1 cellular context compared by ENCODE assay signal in genomic region chr3:57753016-57753415, GRCh38.
TF ChIP-seq lines count a peak whose summit lies in the region.

No MANE protein-coding gene starts in this region.

TF ChIP-seq in HCT116, 20 proteins besides CTCF, POLR2A, EP300 and RAD21 (continued from another document):
- no peak for TF ChIP-seq SIN3A (IDR thresholded peaks at IDR 0.05; ENCODE audit: low read depth)
- no peak for TF ChIP-seq CBX3 (IDR thresholded peaks at IDR 0.05; ENCODE audit: low read depth)
- TF ChIP-seq JUND (IDR thresholded peaks at IDR 0.05): no peak
TF ChIP-seq in HCT116: peak in this region for 0.
